ENCODE assay signal across 20 cellular contexts in the genomic region with DNA sequence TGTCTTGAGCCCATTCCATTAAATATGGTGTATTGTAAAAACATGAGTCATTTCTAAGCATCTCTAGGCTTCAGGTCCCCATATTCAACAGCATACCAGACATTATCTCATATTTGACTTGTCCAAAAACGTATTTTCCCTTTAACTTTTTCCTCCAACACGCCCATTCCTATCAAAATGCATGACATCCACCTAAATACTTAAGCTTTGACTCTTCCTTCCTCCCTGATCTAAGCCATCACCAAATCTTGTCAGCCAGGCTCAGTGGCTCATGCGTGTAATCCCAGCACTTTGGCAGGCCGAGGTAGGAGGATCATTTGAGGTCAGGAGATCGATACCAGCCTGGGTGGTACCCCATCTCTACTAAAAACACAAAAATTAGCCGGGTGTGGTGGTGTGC.
"Had no signal": no experiment of that assay in that cellular context is flagged by ENCODE, and none has a peak within 500 bp of the region (broad histone marks: within the 10 kb centered on the region; RNA-seq: fewer than 3 reads in every experiment).

No MANE protein-coding gene starts in this region.

- DNase-seq: dermis blood vessel endothelial cell; dorsolateral prefrontal cortex; effector CD4-positive, alpha-beta T cell; effector memory CD4-positive, alpha-beta T cell; foreskin melanocyte; gastrocnemius medialis; glutamatergic neuron; head of caudate nucleus; heart right ventricle; hippocampal formation; left cardiac atrium; left lung; left ventricle myocardium superior; lower lobe of right lung; mesenchymal stem cell; mucosa of descending colon; naive B cell had no signal

- H3K9me3 ChIP-seq: esophagus muscularis mucosa, gastrocnemius medialis, heart right ventricle, left lung, lower lobe of right lung, mucosa of descending colon had no signal

- H3K4me3 Mint-ChIP-seq: mesothelial cell of epicardium, naive B cell had no signal

- H3K27ac Mint-ChIP-seq: mesothelial cell of epicardium had no signal

- H3K4me1 ChIP-seq: left lung, lower lobe of right lung had no signal

- H3K27ac ChIP-seq: coronary artery, dorsolateral prefrontal cortex, gastrocnemius medialis, heart right ventricle, left lung, lower lobe of right lung had no signal

- ATAC-seq: gastrocnemius medialis, heart right ventricle, left cardiac atrium, left lung, left ventricle myocardium superior, lower lobe of right lung, mucosa of descending colon had no signal

- H3K27me3 Mint-ChIP-seq: naive B cell had no signal

- H3K27me3 ChIP-seq: dorsolateral prefrontal cortex, esophagus muscularis mucosa, gastrocnemius medialis, heart right ventricle, left lung had no signal

- H3K4me3 ChIP-seq: coronary artery, dorsolateral prefrontal cortex, esophagus muscularis mucosa, gastrocnemius medialis, heart right ventricle, left lung, lower lobe of right lung, mucosa of descending colon had no signal

- H3K4me1 Mint-ChIP-seq: mesothelial cell of epicardium had no signal

- H3K9me3 Mint-ChIP-seq: naive B cell had no signal
